In genomic region chr16:8958344-8958808, GRCh38 we compare ENCODE assay signal across 1 cellular context.
TF ChIP-seq lines count a peak whose summit lies in the region.

No MANE protein-coding gene starts in this region.

TF ChIP-seq in HepG2, 621 proteins besides CTCF, POLR2A, EP300 and RAD21 (continued from another document and continues in another):
- TF ChIP-seq ZNF207 (IDR thresholded peaks at IDR 0.05; ENCODE audit: borderline replicate concordance) (no peak), MIXL1 (CRISPR knock-in tag; IDR thresholded peaks at IDR 0.05) (no peak), HOXA5 (CRISPR knock-in tag; IDR thresholded peaks at IDR 0.05) (no peak), ISL2 (CRISPR knock-in tag; IDR thresholded peaks at IDR 0.05) (no peak), NR0B2 (CRISPR knock-in tag; IDR thresholded peaks at IDR 0.05) (no peak; the same call in 1 of the 2 replicates), AHR (CRISPR knock-in tag; IDR thresholded peaks at IDR 0.05) (no peak), RAD51 (IDR thresholded peaks at IDR 0.05; ENCODE audit: borderline replicate concordance) (no peak), ZFX (CRISPR knock-in tag; IDR thresholded peaks at IDR 0.05; ENCODE audit: low read depth) (peak; percentile 57; the same call in 1 of the 2 replicates), TSC22D2 (CRISPR knock-in tag; IDR thresholded peaks at IDR 0.05; ENCODE audit: borderline replicate concordance) (no peak), EEA1 (CRISPR knock-in tag; IDR thresholded peaks at IDR 0.05; ENCODE audit: borderline replicate concordance) (no peak), SALL1 (CRISPR knock-in tag; IDR thresholded peaks at IDR 0.05) (peak; percentile 43; the same call in 1 of the 2 replicates), NFRKB (IDR thresholded peaks at IDR 0.05) (no peak), REPIN1 (CRISPR knock-in tag; IDR thresholded peaks at IDR 0.05; ENCODE audit: borderline replicate concordance, low read depth) (no peak), ZBTB46 (CRISPR knock-in tag; IDR thresholded peaks at IDR 0.05; ENCODE audit: borderline replicate concordance) (0 out of 2 replicates have a peak, but pooled peaks have one; percentile 62), ZNF713 (CRISPR knock-in tag; IDR thresholded peaks at IDR 0.05) (no peak), ZNF558 (CRISPR knock-in tag; IDR thresholded peaks at IDR 0.05; ENCODE audit: borderline replicate concordance) (no peak), ZNF792 (CRISPR knock-in tag; IDR thresholded peaks at IDR 0.05) (no peak), RFX5 (IDR thresholded peaks at IDR 0.05; ENCODE audit: low read depth, low read length) (no peak), MIER3 (CRISPR knock-in tag; IDR thresholded peaks at IDR 0.05; ENCODE audit: borderline replicate concordance) (no peak), RARG (CRISPR knock-in tag; IDR thresholded peaks at IDR 0.05; ENCODE audit: low read depth) (no peak), ZSCAN5A (CRISPR knock-in tag; IDR thresholded peaks at IDR 0.05; ENCODE audit: borderline replicate concordance) (no peak), ZNF274 (CRISPR knock-in tag; IDR thresholded peaks at IDR 0.05) (peak; percentile 65; the same call in 1 of the 2 replicates), NR2F6 (IDR thresholded peaks at IDR 0.05) (no peak), NR2F6 (CRISPR knock-in tag; IDR thresholded peaks at IDR 0.05) (no peak), ZNF282 (IDR thresholded peaks at IDR 0.05; ENCODE audit: partially characterized antibody) (no peak), THAP7 (CRISPR knock-in tag; IDR thresholded peaks at IDR 0.05) (no peak), ZBTB21 (CRISPR knock-in tag; IDR thresholded peaks at IDR 0.05) (no peak), MYNN (CRISPR knock-in tag; IDR thresholded peaks at IDR 0.05; ENCODE audit: low read depth) (no peak), ARNT2 (CRISPR knock-in tag; IDR thresholded peaks at IDR 0.05; ENCODE audit: low read depth) (no peak), GLMP (CRISPR knock-in tag; IDR thresholded peaks at IDR 0.05; ENCODE audit: borderline replicate concordance) (no peak), SRSF4 (IDR thresholded peaks at IDR 0.05; ENCODE audit: low read depth, low read length, poor library complexity, severe bottlenecking) (no peak), ZNF773 (CRISPR knock-in tag; IDR thresholded peaks at IDR 0.05; ENCODE audit: borderline replicate concordance) (no peak), ARID3A (IDR thresholded peaks at IDR 0.05; ENCODE audit: low read depth, low read length) (no peak), ZNF17 (CRISPR knock-in tag; IDR thresholded peaks at IDR 0.05) (no peak), STAT5B (CRISPR knock-in tag; IDR thresholded peaks at IDR 0.05) (no peak), XRCC5 (optimal IDR thresholded peaks at IDR 0.05; ENCODE audit: low read length) (no peak), ZBTB43 (CRISPR knock-in tag; conservative IDR thresholded peaks at IDR 0.05) (no peak), ZNF225 (CRISPR knock-in tag; IDR thresholded peaks at IDR 0.05) (peak; percentile 56; the same call in 1 of the 2 replicates), ETV6 (CRISPR knock-in tag; conservative IDR thresholded peaks at IDR 0.05) (no peak), ZNF589 (CRISPR knock-in tag; conservative IDR thresholded peaks at IDR 0.05) (no peak), GPN1 (CRISPR knock-in tag; IDR thresholded peaks at IDR 0.05; ENCODE audit: borderline replicate concordance) (no peak), ZNF329 (CRISPR knock-in tag; IDR thresholded peaks at IDR 0.05; ENCODE audit: low read depth) (no peak), KLF11 (CRISPR knock-in tag; IDR thresholded peaks at IDR 0.05) (no peak), SMARCE1 (IDR thresholded peaks at IDR 0.05; ENCODE audit: borderline replicate concordance) (no peak)
- TF ChIP-seq, protein P1, sequence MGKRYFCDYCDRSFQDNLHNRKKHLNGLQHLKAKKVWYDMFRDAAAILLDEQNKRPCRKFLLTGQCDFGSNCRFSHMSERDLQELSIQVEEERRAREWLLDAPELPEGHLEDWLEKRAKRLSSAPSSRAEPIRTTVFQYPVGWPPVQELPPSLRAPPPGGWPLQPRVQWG (CRISPR knock-in tag; IDR thresholded peaks at IDR 0.05; ENCODE audit: borderline replicate concordance, low read depth): no peak
- TF ChIP-seq, protein P2, sequence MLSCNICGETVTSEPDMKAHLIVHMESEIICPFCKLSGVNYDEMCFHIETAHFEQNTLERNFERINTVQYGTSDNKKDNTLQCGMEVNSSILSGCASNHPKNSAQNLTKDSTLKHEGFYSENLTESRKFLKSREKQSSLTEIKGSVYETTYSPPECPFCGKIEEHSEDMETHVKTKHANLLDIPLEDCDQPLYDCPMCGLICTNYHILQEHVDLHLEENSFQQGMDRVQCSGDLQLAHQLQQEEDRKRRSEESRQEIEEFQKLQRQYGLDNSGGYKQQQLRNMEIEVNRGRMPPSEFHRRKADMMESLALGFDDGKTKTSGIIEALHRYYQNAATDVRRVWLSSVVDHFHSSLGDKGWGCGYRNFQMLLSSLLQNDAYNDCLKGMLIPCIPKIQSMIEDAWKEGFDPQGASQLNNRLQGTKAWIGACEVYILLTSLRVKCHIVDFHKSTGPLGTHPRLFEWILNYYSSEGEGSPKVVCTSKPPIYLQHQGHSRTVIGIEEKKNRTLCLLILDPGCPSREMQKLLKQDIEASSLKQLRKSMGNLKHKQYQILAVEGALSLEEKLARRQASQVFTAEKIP (CRISPR knock-in tag; IDR thresholded peaks at IDR 0.05; ENCODE audit: borderline replicate concordance): no peak
- TF ChIP-seq, protein P3, sequence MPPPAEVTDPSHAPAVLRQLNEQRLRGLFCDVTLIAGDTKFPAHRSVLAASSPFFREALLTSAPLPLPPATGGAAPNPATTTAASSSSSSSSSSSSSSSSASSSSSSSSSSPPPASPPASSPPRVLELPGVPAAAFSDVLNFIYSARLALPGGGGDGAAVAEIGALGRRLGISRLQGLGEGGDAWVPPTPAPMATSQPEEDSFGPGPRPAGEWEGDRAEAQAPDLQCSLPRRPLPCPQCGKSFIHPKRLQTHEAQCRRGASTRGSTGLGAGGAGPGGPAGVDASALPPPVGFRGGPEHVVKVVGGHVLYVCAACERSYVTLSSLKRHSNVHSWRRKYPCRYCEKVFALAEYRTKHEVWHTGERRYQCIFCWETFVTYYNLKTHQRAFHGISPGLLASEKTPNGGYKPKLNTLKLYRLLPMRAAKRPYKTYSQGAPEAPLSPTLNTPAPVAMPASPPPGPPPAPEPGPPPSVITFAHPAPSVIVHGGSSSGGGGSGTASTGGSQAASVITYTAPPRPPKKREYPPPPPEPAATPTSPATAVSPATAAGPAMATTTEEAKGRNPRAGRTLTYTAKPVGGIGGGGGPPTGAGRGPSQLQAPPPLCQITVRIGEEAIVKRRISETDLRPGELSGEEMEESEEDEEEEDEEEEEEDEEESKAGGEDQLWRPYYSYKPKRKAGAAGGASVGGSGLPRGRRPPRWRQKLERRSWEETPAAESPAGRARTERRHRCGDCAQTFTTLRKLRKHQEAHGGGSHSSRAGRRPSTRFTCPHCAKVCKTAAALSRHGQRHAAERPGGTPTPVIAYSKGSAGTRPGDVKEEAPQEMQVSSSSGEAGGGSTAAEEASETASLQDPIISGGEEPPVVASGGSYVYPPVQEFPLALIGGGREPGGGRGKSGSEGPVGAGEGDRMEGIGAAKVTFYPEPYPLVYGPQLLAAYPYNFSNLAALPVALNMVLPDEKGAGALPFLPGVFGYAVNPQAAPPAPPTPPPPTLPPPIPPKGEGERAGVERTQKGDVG (CRISPR knock-in tag; IDR thresholded peaks at IDR 0.05; ENCODE audit: borderline replicate concordance): no peak
- TF ChIP-seq, protein P4, sequence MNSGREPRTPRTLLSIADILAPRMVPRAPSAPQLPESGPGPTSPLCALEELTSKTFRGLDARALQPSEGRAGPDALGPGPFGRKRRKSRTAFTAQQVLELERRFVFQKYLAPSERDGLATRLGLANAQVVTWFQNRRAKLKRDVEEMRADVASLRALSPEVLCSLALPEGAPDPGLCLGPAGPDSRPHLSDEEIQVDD (CRISPR knock-in tag; IDR thresholded peaks at IDR 0.05; ENCODE audit: borderline replicate concordance): 0 out of 2 replicates have a peak, but pooled peaks have one; percentile 48
- TF ChIP-seq, protein P5, sequence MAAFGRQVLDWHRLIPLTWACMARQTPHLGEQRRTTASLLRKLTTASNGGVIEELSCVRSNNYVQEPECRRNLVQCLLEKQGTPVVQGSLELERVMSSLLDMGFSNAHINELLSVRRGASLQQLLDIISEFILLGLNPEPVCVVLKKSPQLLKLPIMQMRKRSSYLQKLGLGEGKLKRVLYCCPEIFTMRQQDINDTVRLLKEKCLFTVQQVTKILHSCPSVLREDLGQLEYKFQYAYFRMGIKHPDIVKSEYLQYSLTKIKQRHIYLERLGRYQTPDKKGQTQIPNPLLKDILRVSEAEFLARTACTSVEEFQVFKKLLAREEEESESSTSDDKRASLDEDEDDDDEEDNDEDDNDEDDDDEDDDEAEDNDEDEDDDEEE (CRISPR knock-in tag; IDR thresholded peaks at IDR 0.05): no peak
- TF ChIP-seq, protein P6, sequence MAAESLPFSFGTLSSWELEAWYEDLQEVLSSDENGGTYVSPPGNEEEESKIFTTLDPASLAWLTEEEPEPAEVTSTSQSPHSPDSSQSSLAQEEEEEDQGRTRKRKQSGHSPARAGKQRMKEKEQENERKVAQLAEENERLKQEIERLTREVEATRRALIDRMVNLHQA (CRISPR knock-in tag; IDR thresholded peaks at IDR 0.05): no peak
- TF ChIP-seq, protein P7, sequence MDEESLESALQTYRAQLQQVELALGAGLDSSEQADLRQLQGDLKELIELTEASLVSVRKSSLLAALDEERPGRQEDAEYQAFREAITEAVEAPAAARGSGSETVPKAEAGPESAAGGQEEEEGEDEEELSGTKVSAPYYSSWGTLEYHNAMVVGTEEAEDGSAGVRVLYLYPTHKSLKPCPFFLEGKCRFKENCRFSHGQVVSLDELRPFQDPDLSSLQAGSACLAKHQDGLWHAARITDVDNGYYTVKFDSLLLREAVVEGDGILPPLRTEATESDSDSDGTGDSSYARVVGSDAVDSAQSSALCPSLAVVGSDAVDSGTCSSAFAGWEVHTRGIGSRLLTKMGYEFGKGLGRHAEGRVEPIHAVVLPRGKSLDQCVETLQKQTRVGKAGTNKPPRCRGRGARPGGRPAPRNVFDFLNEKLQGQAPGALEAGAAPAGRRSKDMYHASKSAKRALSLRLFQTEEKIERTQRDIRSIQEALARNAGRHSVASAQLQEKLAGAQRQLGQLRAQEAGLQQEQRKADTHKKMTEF (CRISPR knock-in tag; IDR thresholded peaks at IDR 0.05): no peak
